1 cellular context compared by ENCODE assay signal in the genomic region with DNA sequence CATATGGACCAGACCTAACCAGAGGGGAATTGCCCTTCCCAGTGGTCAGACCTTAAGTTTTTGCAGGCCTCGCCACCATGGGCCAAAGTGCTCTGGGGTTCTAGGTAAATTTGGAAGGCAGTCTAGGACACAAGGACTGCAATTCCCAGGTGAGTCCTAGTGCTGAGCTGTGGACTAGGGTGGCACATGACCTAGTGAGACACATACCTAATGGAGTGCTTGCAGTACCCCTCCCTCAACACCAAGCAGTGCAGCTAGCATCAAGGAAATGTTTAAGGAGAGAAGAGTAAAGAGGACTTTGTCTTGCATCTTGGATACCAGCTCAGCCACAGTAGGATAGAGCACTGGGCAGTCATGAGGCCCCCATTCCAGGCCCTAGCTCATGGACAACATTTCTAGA.
TF ChIP-seq lines count a peak whose summit lies in the region.

No MANE protein-coding gene starts in this region.

TF ChIP-seq in WTC11, 78 proteins besides CTCF, POLR2A, EP300 and RAD21 (continued from another document):
- TF ChIP-seq, protein P1, sequence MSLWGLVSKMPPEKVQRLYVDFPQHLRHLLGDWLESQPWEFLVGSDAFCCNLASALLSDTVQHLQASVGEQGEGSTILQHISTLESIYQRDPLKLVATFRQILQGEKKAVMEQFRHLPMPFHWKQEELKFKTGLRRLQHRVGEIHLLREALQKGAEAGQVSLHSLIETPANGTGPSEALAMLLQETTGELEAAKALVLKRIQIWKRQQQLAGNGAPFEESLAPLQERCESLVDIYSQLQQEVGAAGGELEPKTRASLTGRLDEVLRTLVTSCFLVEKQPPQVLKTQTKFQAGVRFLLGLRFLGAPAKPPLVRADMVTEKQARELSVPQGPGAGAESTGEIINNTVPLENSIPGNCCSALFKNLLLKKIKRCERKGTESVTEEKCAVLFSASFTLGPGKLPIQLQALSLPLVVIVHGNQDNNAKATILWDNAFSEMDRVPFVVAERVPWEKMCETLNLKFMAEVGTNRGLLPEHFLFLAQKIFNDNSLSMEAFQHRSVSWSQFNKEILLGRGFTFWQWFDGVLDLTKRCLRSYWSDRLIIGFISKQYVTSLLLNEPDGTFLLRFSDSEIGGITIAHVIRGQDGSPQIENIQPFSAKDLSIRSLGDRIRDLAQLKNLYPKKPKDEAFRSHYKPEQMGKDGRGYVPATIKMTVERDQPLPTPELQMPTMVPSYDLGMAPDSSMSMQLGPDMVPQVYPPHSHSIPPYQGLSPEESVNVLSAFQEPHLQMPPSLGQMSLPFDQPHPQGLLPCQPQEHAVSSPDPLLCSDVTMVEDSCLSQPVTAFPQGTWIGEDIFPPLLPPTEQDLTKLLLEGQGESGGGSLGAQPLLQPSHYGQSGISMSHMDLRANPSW (CRISPR knock-in tag; conservative IDR thresholded peaks at IDR 0.05; ENCODE audit: low read depth): no peak
- TF ChIP-seq ZNF138 (CRISPR knock-in tag; conservative IDR thresholded peaks at IDR 0.05): no peak
